ENCODE assay signal across 1 cellular context in genomic region chr20:53954734-53955658, GRCh38.
TF ChIP-seq lines count a peak whose summit lies in the region.

No MANE protein-coding gene starts in this region.

TF ChIP-seq in HepG2, 621 proteins besides CTCF, POLR2A, EP300 and RAD21 (continued from another document and continues in another):
- TF ChIP-seq MNT (IDR thresholded peaks at IDR 0.05) (no peak), BRCA1 (CRISPR knock-in tag; IDR thresholded peaks at IDR 0.05) (0 out of 2 replicates have a peak, but pooled peaks have one; percentile 12), MBNL3 (CRISPR knock-in tag; conservative IDR thresholded peaks at IDR 0.05) (no peak), ZNF430 (CRISPR knock-in tag; IDR thresholded peaks at IDR 0.05) (peak; percentile 76), HMGXB4 (CRISPR knock-in tag; IDR thresholded peaks at IDR 0.05; ENCODE audit: borderline replicate concordance in 1 of 2, low read depth in 1 of 2) (no peak), XRCC5 (optimal IDR thresholded peaks at IDR 0.05; ENCODE audit: low read length) (no peak), TBX2 (CRISPR knock-in tag; IDR thresholded peaks at IDR 0.05; ENCODE audit: borderline replicate concordance) (peak; percentile 80; the same call in 1 of the 2 replicates), ZNF841 (CRISPR knock-in tag; IDR thresholded peaks at IDR 0.05; ENCODE audit: borderline replicate concordance) (no peak), ZKSCAN5 (CRISPR knock-in tag; IDR thresholded peaks at IDR 0.05) (no peak), ZFP82 (CRISPR knock-in tag; IDR thresholded peaks at IDR 0.05; ENCODE audit: borderline replicate concordance) (no peak), ZNF124 (CRISPR knock-in tag; IDR thresholded peaks at IDR 0.05) (peak; percentile 67; the same call in 1 of the 2 replicates), IKZF4 (CRISPR knock-in tag; IDR thresholded peaks at IDR 0.05; ENCODE audit: borderline replicate concordance, low read depth, not compliant biosample characterization) (no peak), POLR2AphosphoS5 (IDR thresholded peaks at IDR 0.05; ENCODE audit: low read depth, low read length) (no peak), SAFB2 (CRISPR knock-in tag; IDR thresholded peaks at IDR 0.05; ENCODE audit: borderline replicate concordance, low read depth) (no peak), GFI1 (CRISPR knock-in tag; IDR thresholded peaks at IDR 0.05; ENCODE audit: borderline replicate concordance) (peak; percentile 28; the same call in 1 of the 2 replicates), ZNF331 (CRISPR knock-in tag; IDR thresholded peaks at IDR 0.05) (peak; percentile 54; the same call in 1 of the 2 replicates), FOXA1 (IDR thresholded peaks at IDR 0.05) (peak; percentile 17; the same call in 1 of the 2 replicates), FOXA1 (CRISPR knock-in tag; IDR thresholded peaks at IDR 0.05) (peak; percentile 60), NFYC (CRISPR knock-in tag; IDR thresholded peaks at IDR 0.05) (peak; percentile 23; the same call in 1 of the 2 replicates), ZNF598 (CRISPR knock-in tag; IDR thresholded peaks at IDR 0.05; ENCODE audit: borderline replicate concordance) (no peak), ZNF788 (CRISPR knock-in tag; IDR thresholded peaks at IDR 0.05; ENCODE audit: borderline replicate concordance) (peak; percentile 44; the same call in 1 of the 2 replicates), ZNF780A (CRISPR knock-in tag; IDR thresholded peaks at IDR 0.05) (no peak), TCF7 (IDR thresholded peaks at IDR 0.05; ENCODE audit: low read depth) (peak; percentile 85), SNAPC5 (CRISPR knock-in tag; IDR thresholded peaks at IDR 0.05; ENCODE audit: borderline replicate concordance) (no peak), ZBTB34 (CRISPR knock-in tag; IDR thresholded peaks at IDR 0.05) (no peak), ELF1 (CRISPR knock-in tag; IDR thresholded peaks at IDR 0.05) (no peak; the same call in 1 of the 2 replicates), KLF15 (CRISPR knock-in tag; IDR thresholded peaks at IDR 0.05; ENCODE audit: borderline replicate concordance) (no peak), IRF2 (CRISPR knock-in tag; IDR thresholded peaks at IDR 0.05) (no peak; the same call in none of the 2 replicates), ZSCAN21 (CRISPR knock-in tag; IDR thresholded peaks at IDR 0.05; ENCODE audit: borderline replicate concordance) (no peak), MXD1 (CRISPR knock-in tag; IDR thresholded peaks at IDR 0.05) (no peak), ZFP37 (CRISPR knock-in tag; IDR thresholded peaks at IDR 0.05; ENCODE audit: borderline replicate concordance) (no peak), ZNF180 (CRISPR knock-in tag; IDR thresholded peaks at IDR 0.05; ENCODE audit: borderline replicate concordance, low read depth) (no peak), ZNF691 (CRISPR knock-in tag; IDR thresholded peaks at IDR 0.05; ENCODE audit: borderline replicate concordance, low read depth) (no peak), MLXIP (CRISPR knock-in tag; IDR thresholded peaks at IDR 0.05; ENCODE audit: borderline replicate concordance) (no peak), U2AF2 (IDR thresholded peaks at IDR 0.05; ENCODE audit: low read depth, low read length) (no peak), HCFC1 (IDR thresholded peaks at IDR 0.05; ENCODE audit: low read depth, low read length) (no peak), RFX1 (IDR thresholded peaks at IDR 0.05) (no peak), PLSCR1 (CRISPR knock-in tag; IDR thresholded peaks at IDR 0.05; ENCODE audit: borderline replicate concordance) (no peak), CBFB (CRISPR knock-in tag; IDR thresholded peaks at IDR 0.05) (no peak), FIP1L1 (IDR thresholded peaks at IDR 0.05; ENCODE audit: borderline replicate concordance, insufficient read depth, low read depth, low read length) (no peak), ZNF878 (CRISPR knock-in tag; IDR thresholded peaks at IDR 0.05) (no peak), ZNF205 (CRISPR knock-in tag; IDR thresholded peaks at IDR 0.05) (no peak), SPEN (CRISPR knock-in tag; IDR thresholded peaks at IDR 0.05; ENCODE audit: low read depth) (peak; percentile 52; the same call in 1 of the 2 replicates), ZNF10 (CRISPR knock-in tag; IDR thresholded peaks at IDR 0.05; ENCODE audit: borderline replicate concordance, low read depth) (no peak), ZNF44 (CRISPR knock-in tag; IDR thresholded peaks at IDR 0.05) (no peak), ZNF660 (CRISPR knock-in tag; IDR thresholded peaks at IDR 0.05; ENCODE audit: borderline replicate concordance, low read depth) (no peak), SOX5 (CRISPR knock-in tag; IDR thresholded peaks at IDR 0.05; ENCODE audit: borderline replicate concordance) (peak; percentile 65; the same call in 1 of the 2 replicates), ZNF333 (CRISPR knock-in tag; IDR thresholded peaks at IDR 0.05; ENCODE audit: borderline replicate concordance) (no peak), NR2F1 (CRISPR knock-in tag; IDR thresholded peaks at IDR 0.05) (peak in 1 of 2 experiments; percentile 81; a peak in 2 of 4 replicates), MAF1 (CRISPR knock-in tag; IDR thresholded peaks at IDR 0.05; ENCODE audit: borderline replicate concordance) (no peak), BORCS8-MEF2B (CRISPR knock-in tag; IDR thresholded peaks at IDR 0.05) (no peak), TMF1 (CRISPR knock-in tag; IDR thresholded peaks at IDR 0.05; ENCODE audit: low read depth) (no peak), TEF (CRISPR knock-in tag; IDR thresholded peaks at IDR 0.05) (no peak), ZNF546 (CRISPR knock-in tag; conservative IDR thresholded peaks at IDR 0.05) (no peak), MIER2 (CRISPR knock-in tag; IDR thresholded peaks at IDR 0.05) (no peak), SMAD3 (CRISPR knock-in tag; IDR thresholded peaks at IDR 0.05) (peak; percentile 67; the same call in 1 of the 2 replicates), HNRNPLL (IDR thresholded peaks at IDR 0.05; ENCODE audit: low read depth, low read length, poor library complexity, severe bottlenecking) (no peak), RCOR2 (CRISPR knock-in tag; IDR thresholded peaks at IDR 0.05) (peak; percentile 87; the same call in 1 of the 2 replicates), POLR2G (IDR thresholded peaks at IDR 0.05; ENCODE audit: low read depth, low read length) (no peak), IKZF5 (CRISPR knock-in tag; IDR thresholded peaks at IDR 0.05) (peak; percentile 82), ZNF367 (CRISPR knock-in tag; IDR thresholded peaks at IDR 0.05; ENCODE audit: borderline replicate concordance) (no peak), RXRA (CRISPR knock-in tag; IDR thresholded peaks at IDR 0.05) (peak; percentile 66; the same call in 1 of the 2 replicates), CBX2 (IDR thresholded peaks at IDR 0.05; ENCODE audit: low read depth, low read length) (no peak), CBX2 (CRISPR knock-in tag; IDR thresholded peaks at IDR 0.05; ENCODE audit: low read depth) (no peak), NR2F6 (IDR thresholded peaks at IDR 0.05) (peak; percentile 77), NR2F6 (CRISPR knock-in tag; IDR thresholded peaks at IDR 0.05) (peak; percentile 41; the same call in 1 of the 2 replicates), NR2C2 (CRISPR knock-in tag; IDR thresholded peaks at IDR 0.05; ENCODE audit: borderline replicate concordance) (no peak), HNF4A (CRISPR knock-in tag; IDR thresholded peaks at IDR 0.05) (peak; percentile 94), JARID2 (CRISPR knock-in tag; IDR thresholded peaks at IDR 0.05; ENCODE audit: insufficient replicate concordance) (no peak)
